Comparison of ENCODE assay signal across 19 cellular contexts in genomic region chr4:108881190-108881589, GRCh38.
A peak's percentile ranks its signal among the peaks of the same experiment; 100 is the strongest.
DNase-seq lines count a peak whose midpoint lies in the region; ATAC-seq, FAIRE-seq and TF ChIP-seq lines count a peak whose summit lies in the region.
"Had no signal": no experiment of that assay in that cellular context is flagged by ENCODE, and none has a peak within 500 bp of the region (broad histone marks: within the 10 kb centered on the region; RNA-seq: fewer than 3 reads in every experiment).

No MANE protein-coding gene starts in this region.

- peak; percentile 94 for FAIRE-seq in keratinocyte (lab: Jason Lieb, UNC)
- FAIRE-seq: A549, H54 had no signal

- intact Hi-C loops in A673 (cut with micrococcal nuclease; ENCODE audit: unreplicated experiment) (loop anchor here (5.0 kb wide), 1 partner anchor 421 kb away; the partner anchor contains the start of gene COL25A1), mammary epithelial cell (cut with micrococcal nuclease) (no loop called here), testis (cut with DNase I; ENCODE audit: low total_unique reads) (no loop called here)

- H3K27ac ChIP-seq in A673 (ENCODE audit: low read depth, low read length, poor library complexity, severe bottlenecking) (peak overlapping the region; percentile 73), HUES64 (ENCODE audit: low read depth, low read length) (peak overlapping the region; percentile 10; the same call in 1 of the 2 replicates), mammary epithelial cell (ENCODE audit: insufficient read depth, low read depth, low read length) (no peak overlapping the region), keratinocyte (ENCODE audit: control insufficient read depth, insufficient read depth, low read length) (no peak overlapping the region), testis (no peak overlapping the region)
- H3K27ac ChIP-seq: A549, uterus had no signal

- no peak for ATAC-seq in HG03354 (IDR thresholded peaks at IDR 0.05; ENCODE audit: poor library complexity, severe bottlenecking, unreplicated experiment)
- ATAC-seq: A549; natural killer cell treated with Interleukin-12 subunit alpha and Interleukin-12 subunit beta and Interleukin-15 and Interleukin-18, amount 100 ng/mL, for 72 hours had no signal

- TF ChIP-seq POLR2A in testis (IDR thresholded peaks at IDR 0.05): no peak

- 75% methylated on average over 1 of the region's 3 CpGs for WGBS in HUES64
- 79% methylated on average over 3 of the region's 3 CpGs for WGBS in mammary epithelial cell (ENCODE audit: low coverage, missing lambda C conversion rate)
- WGBS in testis, 2 donors: 88% methylated on average over 3 of the region's 3 CpGs

- CTCF ChIA-PET in A673 (lab: Charles Lee): no interaction called here
- CTCF ChIA-PET in mammary epithelial cell (lab: Charles Lee; ENCODE audit: low non-redundant PET): no interaction called here

- DNase-seq in A673 (ENCODE audit: low spot score): peak; percentile 93
- peak; percentile 38 for DNase-seq in mammary epithelial cell
- peak; percentile 82 for DNase-seq in keratinocyte (ENCODE audit: low read depth, low spot score)
- DNase-seq in testis: no peak
- no peak for DNase-seq in activated CD4-positive, CD25-positive, alpha-beta regulatory T cell treated with anti-CD3 and anti-CD28 coated beads, Interleukin-2, amount 50 U/mL, for 72 hours
- no peak for DNase-seq in activated naive CD4-positive, alpha-beta T cell treated with Interleukin-2 at 50 U/mL for 16 hours
- DNase-seq: activated T-cell treated with anti-CD3 and anti-CD28 coated beads, Interleukin-2, amount 50 U/mL, for 24 hours; DMS 273 treated with DMSO at 0.1 percent for 48 hours; immature natural killer cell; NCI-H1417 treated with DMSO at 0.1 percent for 48 hours; NCI-H526; SHP77 treated with DMSO at 0.1 percent for 48 hours; stimulated activated CD4-positive, alpha-beta T cell treated with anti-CD3 and anti-CD28 coated beads, Interleukin-15, amount 100 ng/mL, for 24 hours; uterus had no signal

- in situ Hi-C loops in mammary epithelial cell (cut with MboI; ENCODE audit: low sequenced_read_pairs in 2 of 2): no loop called here

- H3K4me2 ChIP-seq in mammary epithelial cell (ENCODE audit: insufficient read depth, low read depth, low read length) (no peak overlapping the region), keratinocyte (ENCODE audit: control insufficient read depth, extremely low read depth, insufficient read depth, low read depth, low read length) (no peak overlapping the region)
- H3K4me2 ChIP-seq: A549 had no signal

- no peaks in the 10 kb centered on the region for H3K9me1 ChIP-seq in keratinocyte (ENCODE audit: control insufficient read depth, extremely low read depth, insufficient read depth, low read length)

- H4K20me1 ChIP-seq in mammary epithelial cell (ENCODE audit: insufficient read depth, low read length) (no peaks in the 10 kb centered on the region), keratinocyte (ENCODE audit: control insufficient read depth, extremely low read depth, insufficient read depth, low read length) (no peaks in the 10 kb centered on the region)

- POLR2A ChIA-PET in A673 (lab: Charles Lee; ENCODE audit: low non-redundant PET): no interaction called here

- H3K27me3 ChIP-seq in A673 (replicated peaks; ENCODE audit: insufficient read depth, low read depth, low read length, poor library complexity) (no peaks in the 10 kb centered on the region), HUES64 (ENCODE audit: insufficient read depth, low read length) (no peaks in the 10 kb centered on the region), mammary epithelial cell (ENCODE audit: insufficient read depth, low read length) (no peaks in the 10 kb centered on the region), keratinocyte (ENCODE audit: control insufficient read depth, extremely low read depth, insufficient read depth, low read length) (no peaks in the 10 kb centered on the region), testis (no peaks in the 10 kb centered on the region)
- H3K27me3 ChIP-seq: uterus had no signal

- no TSS peak for BruUV-seq in A673 (replicated peaks; lab: Mats Ljungman, UMichigan)
- BruUV-seq in mammary epithelial cell (replicated peaks; lab: Mats Ljungman, UMichigan): no TSS peak

- H3K4me3 ChIP-seq in A673 (ENCODE audit: low read depth, low read length, poor library complexity, severe bottlenecking) (no peak overlapping the region), HUES64 (ENCODE audit: low read length) (no peak overlapping the region), mammary epithelial cell (replicated peaks in 1 of 3; ENCODE audit: insufficient read depth in 1 of 3, low read depth in 2 of 3, low read length in 3 of 3) (no peak overlapping the region), keratinocyte (ENCODE audit: control insufficient read depth in 2 of 3, extremely low read depth in 1 of 3, insufficient read depth in 2 of 3, low read depth in 1 of 3, low read length in 3 of 3) (no peak overlapping the region), testis (no peak overlapping the region)
- H3K4me3 ChIP-seq: A549, uterus had no signal

- dilution Hi-C loops in mammary epithelial cell (cut with HindIII; ENCODE audit: low sequenced_read_pairs): no loop called here
- dilution Hi-C loops in keratinocyte (cut with MboI; ENCODE audit: extremely low pct_ligation_motif_present, low sequenced_read_pairs): no loop called here

- H3K79me2 ChIP-seq in mammary epithelial cell (ENCODE audit: insufficient read depth, low read length) (no peaks in the 10 kb centered on the region), keratinocyte (ENCODE audit: control insufficient read depth, insufficient read depth, low read length) (no peaks in the 10 kb centered on the region)

- H2AFZ ChIP-seq in mammary epithelial cell (ENCODE audit: low read depth, low read length): no peak overlapping the region
- no peak overlapping the region for H2AFZ ChIP-seq in keratinocyte (ENCODE audit: control insufficient read depth, low read length)

- H3K36me3 ChIP-seq in A673 (ENCODE audit: insufficient read depth, low read length, poor library complexity, severe bottlenecking) (no peaks in the 10 kb centered on the region), HUES64 (ENCODE audit: insufficient read depth, low read length) (no peaks in the 10 kb centered on the region), mammary epithelial cell (ENCODE audit: insufficient read depth, low read length) (no peaks in the 10 kb centered on the region), keratinocyte (ENCODE audit: control insufficient read depth in 2 of 2, extremely low read depth in 1 of 2, insufficient read depth in 2 of 2, low read length in 2 of 2) (no peaks in the 10 kb centered on the region), testis (ENCODE audit: low read depth, missing control alignments) (no peaks in the 10 kb centered on the region)
- H3K36me3 ChIP-seq: uterus had no signal

- TF ChIP-seq CTCF in A673 (conservative IDR thresholded peaks at IDR 0.05; ENCODE audit: low read depth, low read length): no peak
- TF ChIP-seq CTCF in mammary epithelial cell (conservative IDR thresholded peaks at IDR 0.05 in 1 of 2, IDR thresholded peaks at IDR 0.05 in 1 of 2; ENCODE audit: extremely low read depth in 1 of 2, insufficient read depth in 1 of 2, low read depth in 1 of 2, low read length in 2 of 2): no peak
- TF ChIP-seq CTCF in keratinocyte (optimal IDR thresholded peaks at IDR 0.05 in 1 of 3, IDR thresholded peaks at IDR 0.05 in 1 of 3, conservative IDR thresholded peaks at IDR 0.05 in 1 of 3; ENCODE audit: extremely low read depth in 1 of 3, insufficient read depth in 2 of 3, low read length in 3 of 3): no peak
- TF ChIP-seq CTCF in testis (IDR thresholded peaks at IDR 0.05): no peak

- peaks cover 83% of the 10 kb centered on the region for H3K4me1 ChIP-seq in A673 (ENCODE audit: insufficient read depth, low read length, poor library complexity, severe bottlenecking)
- H3K4me1 ChIP-seq in HUES64 (ENCODE audit: insufficient read depth, low read length): peaks cover 56% of the 10 kb centered on the region
- H3K4me1 ChIP-seq in mammary epithelial cell (ENCODE audit: insufficient read depth, low read length): no peaks in the 10 kb centered on the region
- H3K4me1 ChIP-seq in keratinocyte (ENCODE audit: control insufficient read depth, extremely low read depth, insufficient read depth, low read length): no peaks in the 10 kb centered on the region
- H3K4me1 ChIP-seq in testis: no peaks in the 10 kb centered on the region
- H3K4me1 ChIP-seq: A549, uterus had no signal

- H3K9me3 ChIP-seq in A673 (ENCODE audit: low read depth, low read length, poor library complexity, severe bottlenecking) (no peaks in the 10 kb centered on the region), HUES64 (ENCODE audit: insufficient read depth, low read depth, low read length) (no peaks in the 10 kb centered on the region), mammary epithelial cell (replicated peaks; ENCODE audit: insufficient read depth, low read length) (no peaks in the 10 kb centered on the region), keratinocyte (ENCODE audit: control insufficient read depth, low read depth, low read length) (no peaks in the 10 kb centered on the region), testis (no peaks in the 10 kb centered on the region)
- H3K9me3 ChIP-seq: A549, uterus had no signal

- H3K9ac ChIP-seq in HUES64 (ENCODE audit: low read depth, low read length) (no peak overlapping the region), mammary epithelial cell (ENCODE audit: insufficient read depth, low read length) (no peak overlapping the region), keratinocyte (ENCODE audit: control insufficient read depth, extremely low read depth, insufficient read depth, low read length) (no peak overlapping the region)

Comparison
In these comparisons a context has a peak if more than half of its experiments do, and no peak if none do; other contexts are left out.
1. DNase-seq: peak in A673 (single experiment), mammary epithelial cell (single experiment) and keratinocyte (single experiment); none in testis (single experiment), activated CD4-positive, CD25-positive, alpha-beta regulatory T cell treated with anti-CD3 and anti-CD28 coated beads, Interleukin-2, amount 50 U/mL, for 72 hours (single experiment) and activated naive CD4-positive, alpha-beta T cell treated with Interleukin-2 at 50 U/mL for 16 hours (single experiment).
2. H3K27ac ChIP-seq: peak in A673 (single experiment) and HUES64 (single experiment); none in mammary epithelial cell (single experiment), keratinocyte (single experiment) and testis (0 of 2).